Comparison of ENCODE assay signal across 1 cellular context in the genomic region with DNA sequence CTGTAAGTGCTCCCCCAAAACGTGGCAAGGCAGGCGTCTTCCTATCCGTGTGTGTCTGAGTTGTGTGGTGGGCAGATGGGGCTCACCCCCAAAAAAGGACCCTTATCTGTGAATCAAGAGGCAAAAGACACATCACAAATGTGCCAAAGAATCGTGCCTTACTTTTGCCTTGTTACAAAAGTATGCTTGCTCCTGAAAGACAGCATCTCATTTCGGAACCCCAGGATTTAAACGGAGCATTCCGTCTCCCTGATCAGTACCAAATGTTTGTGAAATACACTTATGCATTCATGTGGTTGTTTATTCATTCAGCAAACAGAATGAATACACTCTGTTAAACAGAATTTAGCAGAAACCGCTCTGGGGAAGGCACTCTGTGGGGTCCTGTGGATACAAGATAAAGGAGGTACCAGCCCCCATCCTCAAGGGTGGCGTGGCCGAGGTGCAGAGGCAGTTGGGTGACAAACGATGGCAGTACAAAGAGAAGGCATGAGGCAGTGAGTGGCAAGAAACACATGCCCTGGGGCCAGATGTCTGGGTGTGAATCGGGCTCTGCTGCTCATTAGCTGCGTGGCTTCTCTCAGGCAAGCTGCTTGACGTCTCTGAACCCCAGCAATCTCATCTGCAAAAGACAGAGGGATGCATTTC.
TF ChIP-seq lines count a peak whose summit lies in the region.

No MANE protein-coding gene starts in this region.

TF ChIP-seq in H1, 55 proteins besides CTCF, POLR2A, EP300 and RAD21:
- no peak for TF ChIP-seq POLR2AphosphoS5 (IDR thresholded peaks at IDR 0.05; ENCODE audit: low read depth, low read length)
- TF ChIP-seq SIX5 (IDR thresholded peaks at IDR 0.05; ENCODE audit: low read depth, low read length), result no peak
- TF ChIP-seq CHD2 (IDR thresholded peaks at IDR 0.05; ENCODE audit: low read length), result no peak
- no peak for TF ChIP-seq JUND (IDR thresholded peaks at IDR 0.05; ENCODE audit: low read length)
- no peak for TF ChIP-seq TCF12 (IDR thresholded peaks at IDR 0.05; ENCODE audit: low read depth, low read length)
- no peak for TF ChIP-seq BACH1 (IDR thresholded peaks at IDR 0.05; ENCODE audit: low read length)
- TF ChIP-seq ZNF274 (IDR thresholded peaks at IDR 0.05; ENCODE audit: borderline replicate concordance, extremely low read depth, low read length), result no peak
- no peak for TF ChIP-seq FOSL1 (IDR thresholded peaks at IDR 0.05; ENCODE audit: insufficient read depth, low read depth, low read length)
- TF ChIP-seq RBBP5 (IDR thresholded peaks at IDR 0.05; ENCODE audit: borderline replicate concordance, low read depth, low read length), result no peak
- no peak for TF ChIP-seq CREB1 (IDR thresholded peaks at IDR 0.05)
- no peak for TF ChIP-seq GABPA (IDR thresholded peaks at IDR 0.05; ENCODE audit: borderline replicate concordance, insufficient read depth, low read length)
- TF ChIP-seq SAP30 (IDR thresholded peaks at IDR 0.05; ENCODE audit: insufficient read depth, insufficient replicate concordance, low read length), result no peak
- TF ChIP-seq, protein P1, sequence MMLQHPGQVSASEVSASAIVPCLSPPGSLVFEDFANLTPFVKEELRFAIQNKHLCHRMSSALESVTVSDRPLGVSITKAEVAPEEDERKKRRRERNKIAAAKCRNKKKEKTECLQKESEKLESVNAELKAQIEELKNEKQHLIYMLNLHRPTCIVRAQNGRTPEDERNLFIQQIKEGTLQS (IDR thresholded peaks at IDR 0.05; ENCODE audit: insufficient read depth, low read depth, low read length), result no peak
- no peak for TF ChIP-seq BRCA1 (IDR thresholded peaks at IDR 0.05; ENCODE audit: low read depth, low read length)
- TF ChIP-seq CTBP2 (IDR thresholded peaks at IDR 0.05; ENCODE audit: borderline replicate concordance, insufficient read depth, insufficient read length, low read length), result no peak
- no peak for TF ChIP-seq POU5F1 (IDR thresholded peaks at IDR 0.05; ENCODE audit: low read depth, low read length)
- TF ChIP-seq RNF2 (IDR thresholded peaks at IDR 0.05; ENCODE audit: borderline replicate concordance, low read depth, low read length, missing control alignments, poor library complexity, severe bottlenecking), result no peak
- TF ChIP-seq KDM5A (IDR thresholded peaks at IDR 0.05; ENCODE audit: low read length), result no peak
